ENCODE assay signal across 8 cellular contexts in the genomic region with DNA sequence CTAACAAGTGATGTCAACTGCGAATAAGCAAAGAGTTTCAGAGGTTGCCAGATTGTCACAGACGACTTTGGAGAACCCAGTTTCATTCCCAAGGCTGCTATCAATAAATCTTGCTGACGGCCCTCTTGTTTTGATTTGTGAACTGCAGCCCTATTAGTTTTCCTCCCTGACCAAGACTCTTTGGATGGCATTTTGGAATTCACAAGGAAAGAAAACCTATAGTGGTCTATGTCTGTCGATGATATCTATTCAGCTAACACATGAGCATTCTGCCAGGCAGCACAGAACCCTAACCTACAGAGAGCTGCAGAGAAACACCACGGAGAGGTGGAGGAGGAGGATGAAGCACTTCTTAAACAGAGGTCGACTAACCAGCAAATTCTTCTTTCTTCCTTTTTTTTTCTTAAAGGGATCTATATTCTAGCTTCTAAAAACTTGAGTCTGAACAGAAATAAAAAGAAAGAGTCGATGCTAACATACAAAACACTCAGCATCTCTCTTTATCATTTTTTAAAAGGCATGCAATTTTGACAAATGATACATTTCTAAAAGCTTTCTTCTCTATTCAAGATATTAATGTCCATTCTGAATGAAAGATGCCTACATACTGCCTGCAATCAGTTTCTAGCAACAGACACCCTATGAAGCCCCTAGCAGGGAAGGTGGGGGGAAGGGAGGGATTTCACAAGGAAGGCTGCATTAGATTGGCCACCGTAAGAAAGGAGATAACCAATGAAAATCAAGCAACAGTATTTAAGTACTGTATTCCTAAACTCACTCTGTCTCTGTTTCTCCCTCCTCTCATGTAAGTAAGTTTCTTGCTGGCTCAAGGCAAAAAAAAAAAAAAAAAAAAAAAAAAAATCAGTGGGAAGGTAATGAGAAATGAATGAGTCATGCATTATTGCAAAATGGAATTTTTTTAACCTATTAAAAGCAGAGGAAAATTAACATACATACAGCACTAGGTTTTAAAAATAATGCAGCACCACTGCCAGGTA.
A peak's percentile ranks its signal among the peaks of the same experiment; 100 is the strongest.
DNase-seq lines count a peak whose midpoint lies in the region; ATAC-seq and TF ChIP-seq lines count a peak whose summit lies in the region.

No MANE protein-coding gene starts in this region.

- ATAC-seq in left cardiac atrium (peak; percentile 81 to 98), HG02623 (IDR thresholded peaks at IDR 0.05; ENCODE audit: unreplicated experiment) (no peak), GM18867 (IDR thresholded peaks at IDR 0.05; ENCODE audit: unreplicated experiment) (no peak)

- DNase-seq in HCEC 1CT (peak; percentile 99), left cardiac atrium (no peak), smooth muscle cell of the brain vasculature (ENCODE audit: low read depth, low spot score) (peak; percentile 60), GF-D8 (lab: John Stamatoyannopoulos, UW) (no peak)
- no peak for DNase-seq in activated CD8-positive, alpha-beta memory T cell treated with anti-CD3 and anti-CD28 coated beads for 24 hours

- no peak for TF ChIP-seq CTCF in WI38 (IDR thresholded peaks at IDR 0.05; ENCODE audit: low read depth, low read length)

- peak overlapping the region; percentile 70 for H3K4me3 ChIP-seq in WI38 (ENCODE audit: low read depth, low read length)

- intact Hi-C loops in left cardiac atrium (cut with DNase I): no loop called here

Comparison
In these comparisons a context has a peak if more than half of its experiments do, and no peak if none do; other contexts are left out.
1. DNase-seq: peak in HCEC 1CT (single experiment) and smooth muscle cell of the brain vasculature (single experiment); none in left cardiac atrium (single experiment), GF-D8 (single experiment) and activated CD8-positive, alpha-beta memory T cell treated with anti-CD3 and anti-CD28 coated beads for 24 hours (single experiment).
2. ATAC-seq: peak in left cardiac atrium (2 of 2); none in HG02623 (single experiment) and GM18867 (single experiment).